8 cellular contexts compared by ENCODE assay signal in genomic region chr5:150544606-150545219, GRCh38. TPM values are rescaled to one million over a fixed set of nuclear protein-coding genes. Genes with fewer than 3 reads are reported as not detected.
A peak's percentile ranks its signal among the peaks of the same experiment; 100 is the strongest.
DNase-seq lines count a peak whose midpoint lies in the region; ATAC-seq, FAIRE-seq and TF ChIP-seq lines count a peak whose summit lies in the region.

No MANE protein-coding gene starts in this region.

- no peaks in the 10 kb centered on the region for H3K36me3 Mint-ChIP-seq in CD4-positive, alpha-beta memory T cell
- no peaks in the 10 kb centered on the region for H3K36me3 Mint-ChIP-seq in activated T-helper 17 cell treated with anti-CD3 and anti-CD28 coated beads, Interleukin-2, amount 50 U/mL, for 72 hours (ENCODE audit: low read depth)

- intact Hi-C loops in CD4-positive, alpha-beta memory T cell (cut with micrococcal nuclease): no loop called here
- intact Hi-C loops in pancreas (cut with DNase I): loop anchor here in 1 of 3 donors (5.0 kb wide), 1 partner anchor 82 kb away; no protein-coding TSS in a partner anchor
- intact Hi-C loops in upper lobe of right lung (cut with DNase I): loop anchor here (5.0 kb wide), 1 partner anchor 87 kb away; no protein-coding TSS in a partner anchor

- no peaks in the 10 kb centered on the region for H3K36me3 ChIP-seq in CD4-positive, alpha-beta memory T cell (ENCODE audit: insufficient read depth, low read length)
- H3K36me3 ChIP-seq in pancreas (peaks cover 0 to 66% (median 28%) of the 10 kb centered on the region in 3 donors), upper lobe of right lung (peaks cover 71% of the 10 kb centered on the region)

- no peaks in the 10 kb centered on the region for H3K9me3 Mint-ChIP-seq in CD4-positive, alpha-beta memory T cell
- no peaks in the 10 kb centered on the region for H3K9me3 Mint-ChIP-seq in activated T-helper 17 cell treated with anti-CD3 and anti-CD28 coated beads, Interleukin-2, amount 50 U/mL, for 72 hours

- TF ChIP-seq CTCF in pancreas (IDR thresholded peaks at IDR 0.05) (peak; percentile 64 to 86 (median 82)), upper lobe of right lung (IDR thresholded peaks at IDR 0.05) (peak; percentile 88)

- no peak overlapping the region for H3K27ac ChIP-seq in CD4-positive, alpha-beta memory T cell (ENCODE audit: low read depth, low read length)
- no peak overlapping the region for H3K27ac ChIP-seq in pancreas
- no peak overlapping the region for H3K27ac ChIP-seq in upper lobe of right lung

- no peak overlapping the region for H3K4me3 Mint-ChIP-seq in CD4-positive, alpha-beta memory T cell
- no peak overlapping the region for H3K4me3 Mint-ChIP-seq in activated T-helper 17 cell treated with anti-CD3 and anti-CD28 coated beads, Interleukin-2, amount 50 U/mL, for 72 hours

- DNase-seq in CD4-positive, alpha-beta memory T cell: peak in 4 of 5 donors; percentile 33 to 44 (median 40)
- DNase-seq in GM19240 (ENCODE audit: insufficient read length, low spot score): peak; percentile 94
- peak; percentile 53 for DNase-seq in RPMI7951 (ENCODE audit: low read depth)
- peak; percentile 47 for DNase-seq in foreskin melanocyte
- peak; percentile 68 to 88 (median 82) for DNase-seq in pancreas
- DNase-seq in upper lobe of right lung: peak; percentile 89

- no peak overlapping the region for H3K27ac Mint-ChIP-seq in CD4-positive, alpha-beta memory T cell
- H3K27ac Mint-ChIP-seq in activated T-helper 17 cell treated with anti-CD3 and anti-CD28 coated beads, Interleukin-2, amount 50 U/mL, for 72 hours: no peak overlapping the region

- no peak overlapping the region for H3K4me3 ChIP-seq in CD4-positive, alpha-beta memory T cell (ENCODE audit: low read length in 2 of 2)
- H3K4me3 ChIP-seq in pancreas (no peak overlapping the region), upper lobe of right lung (no peak overlapping the region)

- no peaks in the 10 kb centered on the region for H3K4me1 ChIP-seq in CD4-positive, alpha-beta memory T cell (ENCODE audit: insufficient read depth, low read length)
- H3K4me1 ChIP-seq in pancreas (no peaks in the 10 kb centered on the region), upper lobe of right lung (peaks cover 36% of the 10 kb centered on the region)

- CTCF ChIA-PET in CD4-positive, alpha-beta memory T cell (lab: Charles Lee; ENCODE audit: partially characterized antibody): interaction anchor here (0.8 to 2.5 kb wide), 8 partner anchors 10 to 239 kb away, joined by 3 to 9 read pairs (median 5); no protein-coding TSS in a partner anchor

- H3K4me1 Mint-ChIP-seq in CD4-positive, alpha-beta memory T cell: no peaks in the 10 kb centered on the region
- no peaks in the 10 kb centered on the region for H3K4me1 Mint-ChIP-seq in activated T-helper 17 cell treated with anti-CD3 and anti-CD28 coated beads, Interleukin-2, amount 50 U/mL, for 72 hours

- FAIRE-seq in pancreas (lab: Jason Lieb, UNC): no peak

- WGBS in pancreas, 2 donors: 33 to 42% methylated on average over 8 of the region's 8 CpGs

- no peaks in the 10 kb centered on the region for H3K9me3 ChIP-seq in CD4-positive, alpha-beta memory T cell (ENCODE audit: control insufficient read depth in 1 of 2, low read length in 2 of 2)
- H3K9me3 ChIP-seq in pancreas: no peaks in the 10 kb centered on the region
- H3K9me3 ChIP-seq in upper lobe of right lung: no peaks in the 10 kb centered on the region

- H3K27me3 Mint-ChIP-seq in CD4-positive, alpha-beta memory T cell: peaks cover 0 to 2% of the 10 kb centered on the region in 2 donors
- H3K27me3 Mint-ChIP-seq in activated T-helper 17 cell treated with anti-CD3 and anti-CD28 coated beads, Interleukin-2, amount 50 U/mL, for 72 hours: no peaks in the 10 kb centered on the region

- peak; percentile 96 for ATAC-seq in HG03432 (IDR thresholded peaks at IDR 0.05; ENCODE audit: unreplicated experiment)
- peak; percentile 87 for ATAC-seq in activated T-helper 17 cell treated with anti-CD3 and anti-CD28 coated beads, Interleukin-2, amount 50 U/mL, for 72 hours (replicated peaks)
- peak; percentile 81 to 95 (median 90) for ATAC-seq in pancreas
- peak; percentile 87 for ATAC-seq in upper lobe of right lung

- H3K27me3 ChIP-seq in CD4-positive, alpha-beta memory T cell (ENCODE audit: insufficient read depth, low read length): no peaks in the 10 kb centered on the region
- H3K27me3 ChIP-seq in pancreas (no peaks in the 10 kb centered on the region), upper lobe of right lung (no peaks in the 10 kb centered on the region)

- POLR2A ChIA-PET in CD4-positive, alpha-beta memory T cell (lab: Charles Lee; ENCODE audit: partially characterized antibody): no interaction called here

RNA-seq across cellular contexts. Expression of gene NDST1, which starts 36.8 kb away (rescaled TPM):
- total RNA-seq in CD4-positive, alpha-beta memory T cell: under 1 TPM; 0.35 to 0.64 TPM
- polyA plus RNA-seq in CD4-positive, alpha-beta memory T cell: under 1 TPM in 1 of 2 donors, not detected in 1; 0.29 TPM
- total RNA-seq in RPMI7951 (2014; rRNA removed; shearing (Covaris generic)): 18.5 and 21.3 TPM in 2 replicates
- total RNA-seq in activated T-helper 17 cell treated with anti-CD3 and anti-CD28 coated beads, Interleukin-2, amount 50 U/mL, for 72 hours: 1 to 10 TPM in 1 of 2 donors, under 1 TPM in 1; 0.48 to 1.8 TPM
- 10 to 100 TPM; 35.5 to 57.2 (median 41.0) TPM for total RNA-seq in pancreas
- 10 to 100 TPM in 1 of 2 donors, 1 to 10 TPM in 1; 9.9 to 20.2 TPM for polyA plus RNA-seq in pancreas
- 143 TPM for total RNA-seq in upper lobe of right lung

Comparison
In these comparisons a context has a peak if more than half of its experiments do, and no peak if none do; other contexts are left out.
1. DNase-seq: peak in every context shown above with its lines; median percentile 94 in GM19240; 89 in upper lobe of right lung; 82 in pancreas; 53 in RPMI7951; 47 in foreskin melanocyte; 40 in CD4-positive, alpha-beta memory T cell.